8 cellular contexts compared by ENCODE assay signal in the genomic region with DNA sequence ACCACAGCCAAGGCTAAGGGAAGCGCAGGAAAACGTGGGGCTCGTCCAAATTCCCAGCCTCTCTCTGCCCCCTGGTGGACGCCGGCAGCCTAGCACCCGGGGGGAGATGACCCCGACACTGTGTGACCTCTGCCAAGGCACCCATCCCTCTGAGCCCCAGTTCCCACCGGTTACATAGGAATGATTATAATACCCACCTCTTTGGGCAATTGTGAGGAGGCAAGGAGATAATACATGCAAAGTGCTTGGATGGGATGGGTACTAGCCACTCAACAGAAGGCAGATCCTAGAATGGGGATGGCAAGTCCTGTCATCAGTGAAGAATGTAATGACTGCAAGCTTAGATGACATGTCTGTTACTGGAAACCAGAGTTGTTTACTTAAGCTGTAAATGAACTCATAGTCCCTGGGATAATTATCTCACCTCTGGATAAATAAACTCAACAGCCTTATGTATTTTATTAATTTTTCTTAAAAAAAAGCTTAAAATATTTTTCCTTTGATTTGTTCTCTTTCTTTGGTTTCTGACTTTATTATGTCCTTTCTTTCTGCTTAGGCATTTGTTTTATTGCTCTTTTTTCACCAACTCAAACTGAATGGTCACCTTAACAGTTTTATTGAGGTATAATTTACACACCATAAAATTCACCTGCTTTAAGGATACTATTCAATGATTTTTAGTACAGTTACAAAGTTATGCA. TPM values are rescaled to one million over a fixed set of nuclear protein-coding genes. Genes with fewer than 3 reads are reported as not detected.
DNase-seq lines count a peak whose midpoint lies in the region; ATAC-seq and TF ChIP-seq lines count a peak whose summit lies in the region.

No MANE protein-coding gene starts in this region.

- DNase-seq in SIG-M5 treated with dmso at 0.1 percent for 504 hours (lab: John Stamatoyannopoulos, UW; ENCODE audit: unreplicated experiment) (peak; percentile 79), SIG-M5 (lab: John Stamatoyannopoulos, UW) (no peak), NCI-H1930 (lab: John Stamatoyannopoulos, UW) (peak; percentile 19 to 33), activated B cell treated with CpG ODN at 0.5 μM for 24 hours (peak; percentile 64), cardiac fibroblast (ENCODE audit: low read depth in 2 of 2) (peak; percentile 45 to 87), left colon (peak; percentile 63 to 78)
- peak; percentile 72 for DNase-seq in stimulated activated CD4-positive, alpha-beta T cell treated with anti-CD3 and anti-CD28 coated beads, Interleukin-4, amount 100 ng/mL, for 1 hour

- intact Hi-C loops in activated B cell treated with CpG ODN at 0.5 μM for 24 hours (cut with micrococcal nuclease) (loop anchor here (1.0 kb wide), 4 partner anchors 11 to 194 kb away; partner anchors contain the start of gene PPIE), left colon (cut with DNase I, micrococcal nuclease) (no loop called here)

- H3K27ac Mint-ChIP-seq in activated B cell treated with CpG ODN at 0.5 μM for 24 hours: peak overlapping the region; percentile 93

- peak overlapping the region; percentile 81 for H3K4me3 Mint-ChIP-seq in activated B cell treated with CpG ODN at 0.5 μM for 24 hours

- peaks cover 2% of the 10 kb centered on the region for H3K36me3 Mint-ChIP-seq in activated B cell treated with CpG ODN at 0.5 μM for 24 hours (ENCODE audit: low read depth)

- H3K27me3 Mint-ChIP-seq in activated B cell treated with CpG ODN at 0.5 μM for 24 hours: no peaks in the 10 kb centered on the region

- peaks cover 11% of the 10 kb centered on the region for H3K4me1 Mint-ChIP-seq in activated B cell treated with CpG ODN at 0.5 μM for 24 hours

- TF ChIP-seq CTCF in activated B cell treated with CpG ODN at 0.5 μM for 24 hours (IDR thresholded peaks at IDR 0.05) (no peak), cardiac fibroblast (IDR thresholded peaks at IDR 0.05; ENCODE audit: low read depth, low read length) (peak; percentile 84)

- no peak overlapping the region for H3K4me3 ChIP-seq in cardiac fibroblast (replicated peaks in 1 of 2; ENCODE audit: low read depth in 2 of 2, low read length in 2 of 2)

- POLR2A ChIA-PET in activated B cell treated with CpG ODN at 0.5 μM for 24 hours (lab: Charles Lee): interaction anchor here (0.9 to 2.6 kb wide), 4 partner anchors 11 to 194 kb away, joined by 5 to 35 read pairs (median 16); partner anchors contain the start of genes BMP8B and PPIE

- ATAC-seq in HG02870 (IDR thresholded peaks at IDR 0.05; ENCODE audit: unreplicated experiment) (peak; percentile 37), activated B cell treated with CpG ODN at 0.5 μM for 24 hours (ENCODE audit: low read depth) (peak; percentile 68), left colon (peak; percentile 79)

- CTCF ChIA-PET in activated B cell treated with CpG ODN at 0.5 μM for 24 hours (lab: Charles Lee): interaction anchor here (0.8 to 2.2 kb wide), 8 partner anchors 10 to 193 kb away, joined by 3 to 15 read pairs (median 6); partner anchors contain the start of gene BMP8B

- no peaks in the 10 kb centered on the region for H3K9me3 Mint-ChIP-seq in activated B cell treated with CpG ODN at 0.5 μM for 24 hours

RNA-seq across cellular contexts. Expression of gene BMP8B, which starts 11.3 kb away (rescaled TPM):
- total RNA-seq in activated B cell treated with CpG ODN at 0.5 μM for 24 hours: 1.2 and 1.4 TPM in 2 replicates
- total RNA-seq in left colon: 10 to 100 TPM; 11.1 to 20.2 TPM

RNA-seq across cellular contexts. Expression of gene OXCT2, which starts 28.8 kb away (rescaled TPM):
- 1.2 TPM in 2 replicates for total RNA-seq in activated B cell treated with CpG ODN at 0.5 μM for 24 hours
- 1 to 10 TPM; 1.4 to 3.0 TPM for total RNA-seq in left colon
